12 cellular contexts compared by ENCODE assay signal in the genomic region with DNA sequence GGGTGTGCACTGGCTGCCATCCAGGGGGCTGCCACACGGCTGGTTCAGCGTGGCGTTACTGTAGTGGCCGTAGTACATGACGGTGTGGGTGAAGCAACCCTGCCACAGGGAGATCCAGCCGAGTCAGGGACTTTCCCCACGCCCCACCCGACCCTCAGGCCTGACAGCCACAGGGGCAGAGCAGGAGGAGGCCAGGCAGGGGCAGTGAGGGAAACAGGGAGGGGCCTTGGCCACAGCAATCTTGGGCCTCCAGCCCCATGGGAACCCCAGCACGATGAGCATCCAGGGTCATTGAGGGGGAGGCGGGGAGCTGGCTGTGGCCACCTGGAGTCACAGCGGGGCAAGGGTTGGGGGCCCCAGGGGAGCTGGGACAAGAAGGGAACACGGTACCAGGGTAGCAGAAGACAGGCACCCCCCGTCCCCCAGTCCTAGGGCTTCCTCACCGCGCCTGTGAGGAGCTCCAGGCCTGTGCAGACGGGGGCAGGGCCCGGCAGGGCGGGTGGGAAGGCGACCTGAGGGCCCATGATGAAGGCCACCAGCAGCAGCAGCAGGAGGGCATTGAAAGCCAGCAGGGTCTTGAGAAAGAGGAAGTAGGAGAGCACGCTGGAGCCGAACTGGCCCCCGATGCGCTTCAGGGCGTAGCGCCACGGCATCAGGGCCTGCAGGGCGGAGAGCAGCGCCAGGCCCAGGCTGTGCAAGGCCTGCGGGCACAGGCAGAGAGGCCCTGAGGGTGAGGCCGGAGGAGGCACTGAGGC. TPM values are rescaled to one million over a fixed set of nuclear protein-coding genes. Genes with fewer than 3 reads are reported as not detected.
DNase-seq lines count a peak whose midpoint lies in the region; ATAC-seq and TF ChIP-seq lines count a peak whose summit lies in the region.
"Had no signal": no experiment of that assay in that cellular context is flagged by ENCODE, and none has a peak within 500 bp of the region (broad histone marks: within the 10 kb centered on the region; RNA-seq: fewer than 3 reads in every experiment).

No MANE protein-coding gene starts in this region.

- H3K4me3 Mint-ChIP-seq in MCF 10A (ENCODE audit: unreplicated experiment) = no peak overlapping the region

- no peak for TF ChIP-seq CTCF in heart left ventricle (IDR thresholded peaks at IDR 0.05)
- TF ChIP-seq CTCF in transverse colon (IDR thresholded peaks at IDR 0.05) = no peak
- no peak for TF ChIP-seq CTCF in MCF 10A (IDR thresholded peaks at IDR 0.05; ENCODE audit: unreplicated experiment)

- no peak for TF ChIP-seq EP300 in transverse colon (IDR thresholded peaks at IDR 0.05; ENCODE audit: low read depth)

- H3K36me3 ChIP-seq in heart left ventricle (peaks cover 0 to 74% (median 40%) of the 10 kb centered on the region in 9 donors), transverse colon (peaks cover 0 to 3% (median 0%) of the 10 kb centered on the region in 4 donors)

- ATAC-seq in heart left ventricle (no peak), GM19455 (IDR thresholded peaks at IDR 0.05; ENCODE audit: unreplicated experiment) (no peak)

- in situ Hi-C loops in transverse colon (cut with MboI; ENCODE audit: low pct_ligation_motif_present in 1 of 4, low pct_unique_long_range_greater_than_20kb in 1 of 4, low sequenced_read_pairs in 3 of 4) = no loop called here

- H3K9me3 ChIP-seq in heart left ventricle (no peaks in the 10 kb centered on the region), transverse colon (no peaks in the 10 kb centered on the region)

- H3K27me3 ChIP-seq in heart left ventricle (no peaks in the 10 kb centered on the region), transverse colon (no peaks in the 10 kb centered on the region)

- peaks cover 11% of the 10 kb centered on the region for H3K36me3 Mint-ChIP-seq in MCF 10A (ENCODE audit: insufficient read depth, unreplicated experiment)

- TF ChIP-seq POLR2A in heart left ventricle (IDR thresholded peaks at IDR 0.05) (no peak), transverse colon (IDR thresholded peaks at IDR 0.05) (no peak)

- 76 to 82% (median 82%) methylated on average over 17 to 30 of the region's 30 CpGs for WGBS in heart left ventricle, 4 donors
- 69% methylated on average over 29 of the region's 30 CpGs; no CpG with 5 or more reads in 1 of the 2 donors for WGBS in transverse colon (ENCODE audit: low coverage in 1 of 2), 2 donors

- peak overlapping the region in 8 of 12 donors; percentile 76 to 98 (median 96) for H3K27ac ChIP-seq in heart left ventricle
- peak overlapping the region; percentile 98 for H3K27ac ChIP-seq in cingulate gyrus (ENCODE audit: low read depth, low read length)
- H3K27ac ChIP-seq in transverse colon = peak overlapping the region; percentile 88 to 91 (median 90)
- H3K27ac ChIP-seq: parathyroid adenoma had no signal

- no peaks in the 10 kb centered on the region for H3K9me3 Mint-ChIP-seq in MCF 10A (ENCODE audit: unreplicated experiment)

- H3K4me3 ChIP-seq in heart left ventricle = peak overlapping the region in 2 of 12 donors; percentile 39 to 87
- H3K4me3 ChIP-seq in transverse colon = no peak overlapping the region

- CTCF ChIA-PET in MCF 10A (lab: Yijun Ruan, JAX) = no interaction called here

- no peak overlapping the region for H3K27ac Mint-ChIP-seq in MCF 10A (ENCODE audit: low read depth, unreplicated experiment)

- POLR2A ChIA-PET in MCF 10A (lab: Yijun Ruan, JAX) = interaction anchor here (0.6 kb wide), 1 partner anchor 1492 kb away, joined by 3 read pairs; no protein-coding TSS in a partner anchor

- H3K27me3 Mint-ChIP-seq in MCF 10A (ENCODE audit: insufficient read depth, unreplicated experiment) = no peaks in the 10 kb centered on the region

- DNase-seq in heart left ventricle (peak in 1 of 5 donors; percentile 33), cardiac septum (ENCODE audit: low spot score) (no peak), MV-4-11 (lab: John Stamatoyannopoulos, UW) (peak; percentile 88), transverse colon (peak; percentile 57), MCF 10A (ENCODE audit: unreplicated experiment) (no peak)
- DNase-seq in activated CD4-positive, CD25-positive, alpha-beta regulatory T cell (lab: John Stamatoyannopoulos, UW) = no peak

- H3K4me1 ChIP-seq in heart left ventricle = peaks cover 14 to 63% (median 47%) of the 10 kb centered on the region in 12 donors
- peaks cover 4 to 50% (median 35%) of the 10 kb centered on the region in 4 donors for H3K4me1 ChIP-seq in transverse colon

- intact Hi-C loops in heart left ventricle (cut with DNase I) = no loop called here
- intact Hi-C loops in cardiac septum (cut with DNase I) = no loop called here
- intact Hi-C loops in transverse colon (cut with DNase I; ENCODE audit: low total_unique reads) = no loop called here
- intact Hi-C loops in MCF 10A (cut with micrococcal nuclease) = no loop called here

- no TSS peak for BruUV-seq in MCF 10A (replicated peaks; lab: Mats Ljungman, UMichigan)

- no peaks in the 10 kb centered on the region for H3K4me1 Mint-ChIP-seq in MCF 10A (ENCODE audit: insufficient read depth, unreplicated experiment)

RNA-seq across cellular contexts. Expression of a gene that starts 4.3 kb away (rescaled TPM):
- total RNA-seq in heart left ventricle (100 to 1,000 TPM in 1 of 9 donors, 10 to 100 TPM in 8; 41.5 to 139 (median 71.4) TPM), cardiac septum (80.1 TPM), transverse colon (100 to 1,000 TPM in 1 of 4 donors, 10 to 100 TPM in 3; 39.7 to 181 (median 68.0) TPM), MCF 10A (2022) (3.1 and 7.3 TPM in 2 replicates)
- 10 to 100 TPM; 31.2 to 50.1 TPM for polyA plus RNA-seq in heart left ventricle

RNA-seq across cellular contexts. Expression of a gene that starts 6.3 kb away (rescaled TPM):
- total RNA-seq in heart left ventricle = 10 to 100 TPM in 1 of 9 donors, 1 to 10 TPM in 5, under 1 TPM in 3; 0.81 to 21.6 (median 1.1) TPM
- polyA plus RNA-seq in heart left ventricle = 1 to 10 TPM; 1.2 to 1.8 TPM
- 2.2 TPM for total RNA-seq in cardiac septum
- total RNA-seq in transverse colon = 10 to 100 TPM in 2 of 4 donors, 1 to 10 TPM in 2; 1.2 to 40.8 (median 9.8) TPM
- total RNA-seq in MCF 10A (2022) = not detected in 2 replicates
- polyA plus RNA-seq: BJ had no signal

RNA-seq across cellular contexts. Expression of a gene that starts 21.9 kb away (rescaled TPM):
- total RNA-seq in heart left ventricle (not detected), cardiac septum (not detected), transverse colon (not detected), MCF 10A (2022) (not detected in 2 replicates)
- not detected for polyA plus RNA-seq in heart left ventricle
- total RNA-seq: astrocyte, SK-MEL-5 had no signal
- polyA plus RNA-seq: BJ had no signal

RNA-seq across cellular contexts. Expression of a gene that starts 44.1 kb away (rescaled TPM):
- total RNA-seq in heart left ventricle (100 to 1,000 TPM in 7 of 9 donors, 10 to 100 TPM in 2; 99.5 to 268 (median 135) TPM), cardiac septum (116 TPM), transverse colon (100 to 1,000 TPM; 102 to 121 (median 106) TPM), MCF 10A (2022) (52.2 and 54.2 TPM in 2 replicates)
- 100 to 1,000 TPM; 104 to 174 TPM for polyA plus RNA-seq in heart left ventricle

Comparison
In these comparisons a context has a peak if more than half of its experiments do, and no peak if none do; other contexts are left out.
1. DNase-seq: peak in MV-4-11 (single experiment) and transverse colon (single experiment); none in cardiac septum (single experiment), activated CD4-positive, CD25-positive, alpha-beta regulatory T cell (0 of 4) and MCF 10A (single experiment).
2. Peak in every context shown above with its lines, with median percentiles within 50 percentile points of each other: H3K27ac ChIP-seq.